8 cellular contexts compared by ENCODE assay signal in genomic region chr19:45615795-45616708, GRCh38. TPM values are rescaled to one million over a fixed set of nuclear protein-coding genes. Genes with fewer than 3 reads are reported as not detected.
DNase-seq lines count a peak whose midpoint lies in the region; ATAC-seq and FAIRE-seq lines count a peak whose summit lies in the region.

No MANE protein-coding gene starts in this region.

- H3K9ac ChIP-seq in HUES6 (ENCODE audit: low read length) (peak overlapping the region; percentile 68), trophoblast cell (ENCODE audit: low read length) (no peak overlapping the region)

- H3K79me1 ChIP-seq in trophoblast cell (ENCODE audit: low read length): no peaks in the 10 kb centered on the region

- H2BK5ac ChIP-seq in trophoblast cell (ENCODE audit: low read depth, low read length, poor library complexity): no peak overlapping the region

- no peak overlapping the region for H4K12ac ChIP-seq in trophoblast cell (ENCODE audit: low read depth, low read length)

- H3K4me1 ChIP-seq in HUES6 (ENCODE audit: control insufficient read depth, insufficient read depth, low read length) (peaks cover 8% of the 10 kb centered on the region; the same call in 1 of the 2 replicates), trophoblast cell (ENCODE audit: control insufficient read depth in 1 of 2, insufficient read depth in 2 of 2, low read length in 2 of 2) (peaks cover 0 to 8% of the 10 kb centered on the region in 2 experiments)

- no peak overlapping the region for H4K91ac ChIP-seq in trophoblast cell (ENCODE audit: low read depth, low read length)

- no peak overlapping the region for H3K18ac ChIP-seq in trophoblast cell (ENCODE audit: low read length)

- WGBS in trophoblast cell (ENCODE audit: extremely low coverage, insufficient coverage, insufficient read length): no CpG with 5 or more reads among the region's 37 CpGs

- H3K27ac ChIP-seq in HUES6 (ENCODE audit: low read depth, low read length) (peak overlapping the region; percentile 68), trophoblast cell (ENCODE audit: low read depth, low read length) (peak overlapping the region; percentile 53)

- H3K27me3 ChIP-seq in HUES6 (ENCODE audit: control insufficient read depth, insufficient read depth, low read length) (no peaks in the 10 kb centered on the region), trophoblast cell (ENCODE audit: insufficient read depth, low read length) (no peaks in the 10 kb centered on the region)

- no peak overlapping the region for H3K4ac ChIP-seq in trophoblast cell (ENCODE audit: low read depth, low read length)

- ATAC-seq in HG03354 (IDR thresholded peaks at IDR 0.05; ENCODE audit: poor library complexity, severe bottlenecking, unreplicated experiment): no peak

- no peaks in the 10 kb centered on the region for H3K9me3 ChIP-seq in HUES6 (ENCODE audit: control insufficient read depth, insufficient read depth, low read depth, low read length)
- peaks cover 2% of the 10 kb centered on the region for H3K9me3 ChIP-seq in trophoblast cell (ENCODE audit: insufficient read depth, low read depth, low read length)

- no peaks in the 10 kb centered on the region for H3K79me2 ChIP-seq in trophoblast cell (ENCODE audit: control insufficient read depth, insufficient read depth, low read length, poor library complexity)

- H3K14ac ChIP-seq in trophoblast cell (ENCODE audit: low read length): peak overlapping the region; percentile 33

- no peak overlapping the region for H3K23ac ChIP-seq in trophoblast cell (ENCODE audit: low read length)

- H4K8ac ChIP-seq in trophoblast cell (ENCODE audit: low read depth, low read length): peak overlapping the region; percentile 82

- H2BK12ac ChIP-seq in trophoblast cell (ENCODE audit: low read length): no peak overlapping the region

- H3K4me3 ChIP-seq in HUES6 (ENCODE audit: low read depth, low read length): peak overlapping the region; percentile 72
- H3K4me3 ChIP-seq in trophoblast cell (ENCODE audit: low read depth, low read length): peak overlapping the region; percentile 41

- H2AK5ac ChIP-seq in trophoblast cell (ENCODE audit: low read length): no peak overlapping the region

- FAIRE-seq in urothelium cell line (lab: Jason Lieb, UNC): no peak

- DNase-seq in DMS153 (lab: John Stamatoyannopoulos, UW) (peak; percentile 85), SHP77 treated with DMSO at 0.1 percent for 48 hours (lab: John Stamatoyannopoulos, UW) (peak; percentile 65), germinal center (ENCODE audit: low spot score) (peak; percentile 94), trophoblast cell (peak; percentile 90 to 93), urothelium cell line (ENCODE audit: low spot score) (peak; percentile 71)
- peak; percentile 50 for DNase-seq in activated effector memory CD4-positive, alpha-beta T cell treated with Interleukin-2 at 50 U/mL for 16 hours

- peak overlapping the region; percentile 60 for H3K4me2 ChIP-seq in trophoblast cell (ENCODE audit: low read length)

- H2AFZ ChIP-seq in trophoblast cell (ENCODE audit: insufficient read depth, low read length, poor library complexity): peak overlapping the region; percentile 7

- H2BK120ac ChIP-seq in trophoblast cell (ENCODE audit: insufficient read depth, low read length, poor library complexity): no peak overlapping the region

- H3K36me3 ChIP-seq in HUES6 (ENCODE audit: control insufficient read depth, insufficient read depth, low read length) (peaks cover 51% of the 10 kb centered on the region), trophoblast cell (ENCODE audit: control insufficient read depth in 1 of 2, insufficient read depth in 2 of 2, low read length in 2 of 2) (peaks cover 38 to 43% of the 10 kb centered on the region in 2 experiments)

RNA-seq across cellular contexts. Expression of gene GPR4, which starts 14.0 kb away (rescaled TPM):
- 0.03 TPM in 1 of 2 replicates, not detected in the other for polyA plus RNA-seq in trophoblast cell (2013)

RNA-seq across cellular contexts. Expression of gene EML2, which starts 23.1 kb away (rescaled TPM):
- 15.0 and 16.5 TPM in 2 replicates for polyA plus RNA-seq in trophoblast cell (2013)

RNA-seq across cellular contexts. Expression of gene OPA3, which starts 31.4 kb away (rescaled TPM):
- 8.4 and 8.8 TPM in 2 replicates for polyA plus RNA-seq in trophoblast cell (2013)

RNA-seq across cellular contexts. Expression of gene GIPR, which starts 52.0 kb away (rescaled TPM):
- polyA plus RNA-seq in trophoblast cell (2013): 0.60 and 0.99 TPM in 2 replicates
